ENCODE assay signal across 14 cellular contexts in genomic region chr11:91396243-91397133, GRCh38.
DNase-seq lines count a peak whose midpoint lies in the region; ATAC-seq and TF ChIP-seq lines count a peak whose summit lies in the region.
"Had no signal": no experiment of that assay in that cellular context is flagged by ENCODE, and none has a peak within 500 bp of the region (broad histone marks: within the 10 kb centered on the region; RNA-seq: fewer than 3 reads in every experiment).

No MANE protein-coding gene starts in this region.

- ATAC-seq in GM18498 (IDR thresholded peaks at IDR 0.05; ENCODE audit: unreplicated experiment) (no peak), HG03108 (IDR thresholded peaks at IDR 0.05; ENCODE audit: unreplicated experiment) (no peak)
- ATAC-seq: foreskin keratinocyte, right cardiac atrium had no signal

- no peaks in the 10 kb centered on the region for H3K9me3 ChIP-seq in skeletal muscle satellite cell (replicated peaks; ENCODE audit: low read length)

- H3K27me3 ChIP-seq in skeletal muscle satellite cell (ENCODE audit: control insufficient read depth, insufficient read depth, low read length) = no peaks in the 10 kb centered on the region
- H3K27me3 ChIP-seq: foreskin keratinocyte had no signal

- H3K9ac ChIP-seq in skeletal muscle satellite cell (ENCODE audit: low read depth, low read length) = peak overlapping the region; percentile 29
- H3K9ac ChIP-seq: KMS-11 had no signal

- H3K4me1 ChIP-seq in skeletal muscle satellite cell (ENCODE audit: control insufficient read depth, insufficient read depth, low read length) = peaks cover 15% of the 10 kb centered on the region
- H3K4me1 ChIP-seq: foreskin keratinocyte had no signal

- no peaks in the 10 kb centered on the region for H3K36me3 ChIP-seq in skeletal muscle satellite cell (ENCODE audit: insufficient read depth, low read length)

- H3K4me2 ChIP-seq in skeletal muscle satellite cell (ENCODE audit: low read length) = peak overlapping the region; percentile 61
- H3K4me2 ChIP-seq: KMS-11 had no signal

- DNase-seq in HS-5 (ENCODE audit: low read depth) (peak; percentile 52), NCI-H510A treated with DMSO at 0.1 percent for 48 hours (lab: John Stamatoyannopoulos, UW) (peak; percentile 80), choroid plexus epithelial cell (ENCODE audit: low read depth) (peak; percentile 30)
- no peak for DNase-seq in activated CD8-positive, alpha-beta memory T cell treated with anti-CD3 and anti-CD28 coated beads for 24 hours
- DNase-seq in activated effector memory CD4-positive, alpha-beta T cell treated with anti-CD3 and anti-CD28 coated beads, Interleukin-2, amount 50 U/mL, for 16 hours = no peak
- DNase-seq: activated naive CD8-positive, alpha-beta T cell treated with anti-CD3 and anti-CD28 coated beads, Interleukin-2, amount 10 ng/mL, durations not matched to agents 7 days and 5 days; foreskin keratinocyte; NCI-H226; right cardiac atrium; Right ventricle myocardium superior had no signal

- no peak for TF ChIP-seq CTCF in choroid plexus epithelial cell (conservative IDR thresholded peaks at IDR 0.05; ENCODE audit: low read depth, low read length)

- H3K4me3 ChIP-seq in choroid plexus epithelial cell (ENCODE audit: low read depth, low read length) (no peak overlapping the region), skeletal muscle satellite cell (ENCODE audit: low read length) (no peak overlapping the region)

Comparison
In these comparisons a context has a peak if more than half of its experiments do, and no peak if none do; other contexts are left out.
1. DNase-seq: peak in HS-5 (single experiment), NCI-H510A treated with DMSO at 0.1 percent for 48 hours (single experiment) and choroid plexus epithelial cell (single experiment); none in activated CD8-positive, alpha-beta memory T cell treated with anti-CD3 and anti-CD28 coated beads for 24 hours (single experiment) and activated effector memory CD4-positive, alpha-beta T cell treated with anti-CD3 and anti-CD28 coated beads, Interleukin-2, amount 50 U/mL, for 16 hours (single experiment).